Comparison of ENCODE assay signal across 11 cellular contexts in genomic region chr2:162242586-162243304, GRCh38. TPM values are rescaled to one million over a fixed set of nuclear protein-coding genes. Genes with fewer than 3 reads are reported as not detected.
DNase-seq lines count a peak whose midpoint lies in the region; ATAC-seq and TF ChIP-seq lines count a peak whose summit lies in the region.
"Had no signal": no experiment of that assay in that cellular context is flagged by ENCODE, and none has a peak within 500 bp of the region (broad histone marks: within the 10 kb centered on the region; RNA-seq: fewer than 3 reads in every experiment).

No MANE protein-coding gene starts in this region.

- ATAC-seq in lower lobe of right lung: no peak
- ATAC-seq in activated naive CD8-positive, alpha-beta T cell treated with anti-CD3 and anti-CD28 coated beads, Interleukin-2, amount 50 U/mL, for 24 hours: no peak
- ATAC-seq: effector memory CD8-positive, alpha-beta T cell had no signal

- H3K27me3 ChIP-seq in lower lobe of right lung (ENCODE audit: low read depth): no peaks in the 10 kb centered on the region
- no peaks in the 10 kb centered on the region for H3K27me3 ChIP-seq in tibial artery

- DNase-seq in NCI-H2081 (lab: John Stamatoyannopoulos, UW) (peak; percentile 3 to 43), NCI-H2081 treated with DMSO at 0.1 percent for 48 hours (lab: John Stamatoyannopoulos, UW) (no peak), brain pericyte (ENCODE audit: low read depth, low spot score) (peak; percentile 11), lower lobe of right lung (no peak), tibial artery (no peak), GM19240 (ENCODE audit: insufficient read length, low spot score) (no peak)
- DNase-seq in activated naive CD8-positive, alpha-beta T cell treated with anti-CD3 and anti-CD28 coated beads, Interleukin-2, amount 50 U/mL, for 24 hours: no peak
- no peak for DNase-seq in activated effector memory CD4-positive, alpha-beta T cell treated with Interleukin-2 at 50 U/mL for 16 hours
- DNase-seq: 8988T; effector memory CD8-positive, alpha-beta T cell; NCI-H1930 had no signal

- H3K27ac Mint-ChIP-seq in activated naive CD8-positive, alpha-beta T cell treated with anti-CD3 and anti-CD28 coated beads, Interleukin-2, amount 50 U/mL, for 24 hours: no peak overlapping the region
- H3K27ac Mint-ChIP-seq: effector memory CD8-positive, alpha-beta T cell had no signal

- H3K36me3 Mint-ChIP-seq in activated naive CD8-positive, alpha-beta T cell treated with anti-CD3 and anti-CD28 coated beads, Interleukin-2, amount 50 U/mL, for 24 hours (ENCODE audit: low read depth): no peaks in the 10 kb centered on the region

- TF ChIP-seq CTCF in lower lobe of right lung (IDR thresholded peaks at IDR 0.05): no peak
- TF ChIP-seq CTCF in tibial artery (IDR thresholded peaks at IDR 0.05): no peak

- no peak overlapping the region for H3K4me3 Mint-ChIP-seq in activated naive CD8-positive, alpha-beta T cell treated with anti-CD3 and anti-CD28 coated beads, Interleukin-2, amount 50 U/mL, for 24 hours
- H3K4me3 Mint-ChIP-seq: effector memory CD8-positive, alpha-beta T cell had no signal

- H3K4me1 ChIP-seq in lower lobe of right lung: peaks cover 13% of the 10 kb centered on the region
- peaks cover 0 to 59% (median 19%) of the 10 kb centered on the region in 4 donors for H3K4me1 ChIP-seq in tibial artery

- peaks cover 23% of the 10 kb centered on the region for H3K27me3 Mint-ChIP-seq in activated naive CD8-positive, alpha-beta T cell treated with anti-CD3 and anti-CD28 coated beads, Interleukin-2, amount 50 U/mL, for 24 hours

- H3K9me3 ChIP-seq in lower lobe of right lung (no peaks in the 10 kb centered on the region), tibial artery (no peaks in the 10 kb centered on the region)

- H3K4me1 Mint-ChIP-seq in activated naive CD8-positive, alpha-beta T cell treated with anti-CD3 and anti-CD28 coated beads, Interleukin-2, amount 50 U/mL, for 24 hours: no peaks in the 10 kb centered on the region

- H3K4me3 ChIP-seq in lower lobe of right lung: peak overlapping the region; percentile 7
- H3K4me3 ChIP-seq in tibial artery: peak overlapping the region; percentile 26 to 30

- H3K27ac ChIP-seq in lower lobe of right lung: no peak overlapping the region
- H3K27ac ChIP-seq in tibial artery: peak overlapping the region; percentile 58 to 64

- no peaks in the 10 kb centered on the region for H3K9me3 Mint-ChIP-seq in activated naive CD8-positive, alpha-beta T cell treated with anti-CD3 and anti-CD28 coated beads, Interleukin-2, amount 50 U/mL, for 24 hours
- H3K9me3 Mint-ChIP-seq: effector memory CD8-positive, alpha-beta T cell had no signal

- intact Hi-C loops in lower lobe of right lung (cut with DNase I) (no loop called here), tibial artery (cut with DNase I; ENCODE audit: low total_unique reads) (no loop called here)

- H3K36me3 ChIP-seq in lower lobe of right lung: no peaks in the 10 kb centered on the region
- H3K36me3 ChIP-seq in tibial artery: no peaks in the 10 kb centered on the region

RNA-seq across cellular contexts. Expression of gene FAP, which starts 0.5 kb away (rescaled TPM):
- total RNA-seq in lower lobe of right lung: 3.4 TPM

Comparison
In these comparisons a context has a peak if more than half of its experiments do, and no peak if none do; other contexts are left out.
1. DNase-seq: peak in NCI-H2081 (2 of 2) and brain pericyte (single experiment); none in NCI-H2081 treated with DMSO at 0.1 percent for 48 hours (single experiment), lower lobe of right lung (single experiment), tibial artery (0 of 2), activated naive CD8-positive, alpha-beta T cell treated with anti-CD3 and anti-CD28 coated beads, Interleukin-2, amount 50 U/mL, for 24 hours (single experiment), GM19240 (single experiment) and activated effector memory CD4-positive, alpha-beta T cell treated with Interleukin-2 at 50 U/mL for 16 hours (single experiment).